Comparison of ENCODE assay signal across 8 cellular contexts in the genomic region with DNA sequence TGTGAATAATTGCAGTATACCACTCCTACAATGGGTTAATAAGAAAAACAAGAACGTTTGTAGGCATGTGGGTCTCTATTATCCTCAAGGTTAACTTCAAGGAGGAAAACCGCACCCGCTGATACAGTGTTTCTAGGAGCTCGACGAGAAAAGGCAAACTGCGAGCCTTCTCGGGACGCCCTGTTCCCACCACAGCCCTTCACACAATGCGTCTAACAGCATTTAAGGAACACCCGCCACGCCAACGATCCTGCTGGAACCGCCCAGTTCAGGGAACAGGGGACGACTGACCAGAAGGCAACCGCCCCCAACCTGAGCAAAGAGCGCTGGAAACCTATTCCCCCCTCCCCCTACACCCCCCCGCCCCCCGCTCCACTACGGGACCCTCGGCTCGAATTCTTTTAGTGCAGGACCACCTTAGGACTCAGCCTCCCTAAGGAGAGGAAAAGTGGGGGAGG. TPM values are rescaled to one million over a fixed set of nuclear protein-coding genes. Genes with fewer than 3 reads are reported as not detected.
A peak's percentile ranks its signal among the peaks of the same experiment; 100 is the strongest.
DNase-seq lines count a peak whose midpoint lies in the region; ATAC-seq and TF ChIP-seq lines count a peak whose summit lies in the region.

No MANE protein-coding gene starts in this region.

- peaks cover 7% of the 10 kb centered on the region for H3K9me3 Mint-ChIP-seq in activated T-cell treated with anti-CD3 and anti-CD28 coated beads, Interleukin-2, amount 50 U/mL, for 4 hours

- H3K4me1 Mint-ChIP-seq in activated T-cell treated with anti-CD3 and anti-CD28 coated beads, Interleukin-2, amount 50 U/mL, for 4 hours (ENCODE audit: low read depth), result peaks cover 57% of the 10 kb centered on the region

- H3K4me1 ChIP-seq in foreskin keratinocyte, result no peaks in the 10 kb centered on the region
- peaks cover 2 to 9% of the 10 kb centered on the region in 2 donors for H3K4me1 ChIP-seq in neuronal stem cell (ENCODE audit: control insufficient read depth in 2 of 2, insufficient read depth in 1 of 2, low read depth in 1 of 2, low read length in 2 of 2)

- H3K36me3 ChIP-seq in KOPT-K1 (ENCODE audit: insufficient read depth, low read length) (no peaks in the 10 kb centered on the region), neuronal stem cell (replicated peaks in 1 of 2; ENCODE audit: control insufficient read depth in 2 of 2, insufficient read depth in 2 of 2, low read length in 2 of 2) (peaks cover 9 to 13% of the 10 kb centered on the region in 2 donors)

- peaks cover 7% of the 10 kb centered on the region for H3K36me3 Mint-ChIP-seq in activated T-cell treated with anti-CD3 and anti-CD28 coated beads, Interleukin-2, amount 50 U/mL, for 4 hours (ENCODE audit: insufficient read depth)

- peak overlapping the region; percentile 83 to 92 for H3K4me3 ChIP-seq in neuronal stem cell (ENCODE audit: low read length in 2 of 2)

- H2BK120ac ChIP-seq in neuronal stem cell (ENCODE audit: low read depth, low read length), result peak overlapping the region; percentile 78

- peak overlapping the region; percentile 96 for H2BK5ac ChIP-seq in neuronal stem cell (ENCODE audit: low read length)

- H3K27me3 ChIP-seq in foreskin keratinocyte, result no peaks in the 10 kb centered on the region
- H3K27me3 ChIP-seq in neuronal stem cell (ENCODE audit: control insufficient read depth in 3 of 3, insufficient read depth in 3 of 3, low read depth in 1 of 3, low read length in 3 of 3), result peaks cover 0 to 11% (median 6%) of the 10 kb centered on the region in 3 experiments

- no peak overlapping the region for H4K91ac ChIP-seq in neuronal stem cell (ENCODE audit: low read depth, low read length, poor library complexity)

- H3K4me2 ChIP-seq in neuronal stem cell (ENCODE audit: insufficient read depth, low read length, poor library complexity, severe bottlenecking), result peak overlapping the region; percentile 96

- H3K18ac ChIP-seq in neuronal stem cell (ENCODE audit: low read length), result peak overlapping the region; percentile 99

- H3K23ac ChIP-seq in neuronal stem cell (ENCODE audit: low read depth, low read length, poor library complexity), result peak overlapping the region; percentile 56

- peak overlapping the region; percentile 83 for H2AK5ac ChIP-seq in neuronal stem cell (ENCODE audit: low read depth, low read length)

- H3K4me3 Mint-ChIP-seq in activated T-cell treated with anti-CD3 and anti-CD28 coated beads, Interleukin-2, amount 50 U/mL, for 4 hours, result peak overlapping the region; percentile 79

- H2AFZ ChIP-seq in neuronal stem cell (ENCODE audit: low read length), result peak overlapping the region; percentile 97

- H3K27ac ChIP-seq in KOPT-K1 (ENCODE audit: low read depth, low read length, poor library complexity, severe bottlenecking) (peak overlapping the region; percentile 91), foreskin keratinocyte (no peak overlapping the region), neuronal stem cell (replicated peaks; ENCODE audit: low read length) (no peak overlapping the region)

- peak overlapping the region; percentile 63 for H2BK15ac ChIP-seq in neuronal stem cell (ENCODE audit: low read length)

- DNase-seq in DMS114 treated with DMSO at 0.1 percent for 48 hours (lab: John Stamatoyannopoulos, UW; ENCODE audit: unreplicated experiment) (peak; percentile 42), foreskin keratinocyte (peak in 1 of 2 donors; percentile 15), neuronal stem cell (ENCODE audit: low spot score) (no peak), OCI-M2 (lab: John Stamatoyannopoulos, UW; ENCODE audit: unreplicated experiment) (no peak)
- no peak for DNase-seq in activated T-cell treated with anti-CD3 and anti-CD28 coated beads, Interleukin-2, amount 50 U/mL, for 4 hours
- DNase-seq in activated CD4-positive, CD25-positive, alpha-beta regulatory T cell treated with anti-CD3 and anti-CD28 coated beads, Interleukin-2, amount 50 U/mL, for 72 hours, result no peak

- WGBS in neuronal stem cell (ENCODE audit: extremely low coverage in 2 of 2, insufficient read length in 2 of 2, insufficient replicate concordance in 1 of 2), 2 donors, result no CpG with 5 or more reads among the region's 21 CpGs

- TF ChIP-seq CTCF in foreskin keratinocyte (conservative IDR thresholded peaks at IDR 0.05), result no peak

- H3K79me1 ChIP-seq in neuronal stem cell (ENCODE audit: low read depth, low read length), result peaks cover 3% of the 10 kb centered on the region

- no peaks in the 10 kb centered on the region for H3K9me3 ChIP-seq in KOPT-K1 (ENCODE audit: insufficient read depth, low read length, poor library complexity, severe bottlenecking)
- peaks cover 2 to 7% of the 10 kb centered on the region in 2 donors for H3K9me3 ChIP-seq in neuronal stem cell (replicated peaks in 1 of 2; ENCODE audit: control insufficient read depth in 2 of 2, insufficient read depth in 1 of 2, low read depth in 1 of 2, low read length in 2 of 2)

- no peak overlapping the region for H4K8ac ChIP-seq in neuronal stem cell (ENCODE audit: low read depth, low read length)

- peak; percentile 2 to 3 for ATAC-seq in activated T-cell treated with anti-CD3 and anti-CD28 coated beads, Interleukin-2, amount 50 U/mL, for 4 hours
- peak; percentile 11 for ATAC-seq in foreskin keratinocyte
- ATAC-seq in HG02884 (IDR thresholded peaks at IDR 0.05; ENCODE audit: unreplicated experiment), result no peak

- peak overlapping the region; percentile 96 for H3K9ac ChIP-seq in neuronal stem cell (ENCODE audit: low read depth, low read length, poor library complexity)

- no peak overlapping the region for H3K14ac ChIP-seq in neuronal stem cell (ENCODE audit: low read length)

- no peak overlapping the region for H2BK12ac ChIP-seq in neuronal stem cell (ENCODE audit: low read length)

- no peak overlapping the region for H3K4ac ChIP-seq in neuronal stem cell (ENCODE audit: low read length)

- H3K27me3 Mint-ChIP-seq in activated T-cell treated with anti-CD3 and anti-CD28 coated beads, Interleukin-2, amount 50 U/mL, for 4 hours (ENCODE audit: low read depth), result no peaks in the 10 kb centered on the region

RNA-seq across cellular contexts. Expression of a gene that starts 0.7 kb away (rescaled TPM):
- total RNA-seq in activated T-cell treated with anti-CD3 and anti-CD28 coated beads, Interleukin-2, amount 50 U/mL, for 4 hours, result 1,000 to 10,000 TPM; 1,023 to 1,175 (median 1,139) TPM
- 7,809 and 8,573 TPM in 2 replicates for total RNA-seq in foreskin keratinocyte
- polyA plus RNA-seq in foreskin keratinocyte, result 12,196 and 12,994 TPM in 2 replicates
- 1,798 TPM for polyA plus RNA-seq in neuronal stem cell (2013, experiment 1 of 2)
- polyA plus RNA-seq in neuronal stem cell (2013, experiment 2 of 2), result 1,767 TPM

RNA-seq across cellular contexts. Expression of a gene that starts 23.9 kb away (rescaled TPM):
- total RNA-seq in activated T-cell treated with anti-CD3 and anti-CD28 coated beads, Interleukin-2, amount 50 U/mL, for 4 hours, result 10 to 100 TPM; 21.2 to 29.4 (median 22.2) TPM
- 1.1 and 1.5 TPM in 2 replicates for total RNA-seq in foreskin keratinocyte
- 0.45 and 1.6 TPM in 2 replicates for polyA plus RNA-seq in foreskin keratinocyte
- 11.7 TPM for polyA plus RNA-seq in neuronal stem cell (2013, experiment 1 of 2)
- polyA plus RNA-seq in neuronal stem cell (2013, experiment 2 of 2), result 11.8 TPM
